In the genomic region with DNA sequence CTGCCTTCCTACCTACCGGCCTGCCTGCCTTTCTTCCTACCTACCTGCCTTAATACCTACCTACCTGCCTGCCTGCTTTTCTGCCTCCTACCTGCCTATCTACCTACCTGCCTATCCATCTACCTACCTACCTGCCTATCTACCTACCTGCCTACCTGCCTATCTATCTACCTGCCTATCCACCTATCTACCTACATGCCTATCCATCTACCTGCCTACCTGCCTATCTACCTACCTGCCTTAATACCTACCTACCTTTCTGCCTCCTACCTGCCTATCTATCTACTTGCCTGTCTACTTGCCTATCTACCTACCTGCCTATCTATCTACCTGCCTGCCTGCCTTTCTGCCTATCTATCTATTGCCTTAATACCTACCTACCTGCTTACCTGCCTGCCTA, we compare ENCODE assay signal across 17 cellular contexts.
DNase-seq lines count a peak whose midpoint lies in the region; ATAC-seq, FAIRE-seq and TF ChIP-seq lines count a peak whose summit lies in the region.
"Had no signal": no experiment of that assay in that cellular context is flagged by ENCODE, and none has a peak within 500 bp of the region (broad histone marks: within the 10 kb centered on the region; RNA-seq: fewer than 3 reads in every experiment).

No MANE protein-coding gene starts in this region.

- H3K36me3 ChIP-seq in HEK293 (ENCODE audit: control insufficient read depth in 2 of 2, insufficient read depth in 1 of 2, low read length in 2 of 2) (no peaks in the 10 kb centered on the region), K562 (ENCODE audit: control insufficient read depth, insufficient read depth, low read length) (no peaks in the 10 kb centered on the region)

- no peaks in the 10 kb centered on the region for H4K20me1 ChIP-seq in K562 (replicated peaks; ENCODE audit: control insufficient read depth, insufficient read depth, low read length)

- WGBS in K562 (ENCODE audit: insufficient coverage, low coverage, missing lambda C conversion rate), result 0% methylated on average over 1 of the region's 1 CpG

- no TSS peak for BruUV-seq in K562 (replicated peaks; lab: Mats Ljungman, UMichigan)

- CTCF ChIA-PET in HEK293 (lab: Yijun Ruan, JAX) (no interaction called here), K562 (lab: Yijun Ruan, JAX; ENCODE audit: low intra/inter-chr PET ratio) (no interaction called here)

- no peak overlapping the region for H2AFZ ChIP-seq in K562 (ENCODE audit: low read depth, low read length)

- peaks cover 5 to 12% of the 10 kb centered on the region in 2 donors for H3K27me3 Mint-ChIP-seq in stimulated activated naive B cell treated with anti-CD40 and anti-IgM and Interleukin-4, amounts not matched to agents 10 μg/mL and 1 μg/mL and 100 μg/mL, for 72 hours

- H3K79me2 ChIP-seq in K562 (ENCODE audit: control insufficient read depth, insufficient read depth, low read length), result no peaks in the 10 kb centered on the region

- H3K4me1 ChIP-seq in HEK293 (ENCODE audit: control insufficient read depth, insufficient read depth, low read length) (no peaks in the 10 kb centered on the region), K562 (replicated peaks in 1 of 2; ENCODE audit: control insufficient read depth in 2 of 2, insufficient read depth in 2 of 2, low read length in 2 of 2) (no peaks in the 10 kb centered on the region)

- H3K4me3 ChIP-seq in HEK293 (ENCODE audit: low read depth, low read length) (no peak overlapping the region), K562 (no peak overlapping the region), coronary artery (no peak overlapping the region)

- in situ Hi-C loops in K562 (cut with MboI), result no loop called here

- TF ChIP-seq CTCF in HEK293 (tag by site-specific recombination; IDR thresholded peaks at IDR 0.05) (no peak), K562 (IDR thresholded peaks at IDR 0.05 in 2 of 3, conservative IDR thresholded peaks at IDR 0.05 in 1 of 3; ENCODE audit: insufficient read depth in 2 of 3, low read depth in 1 of 3, low read length in 3 of 3) (no peak), coronary artery (IDR thresholded peaks at IDR 0.05) (no peak), GM10266 (IDR thresholded peaks at IDR 0.05; ENCODE audit: control insufficient read depth, insufficient read depth, low read depth, missing control alignments) (no peak)

- H3K9me3 ChIP-seq in HEK293 (ENCODE audit: control insufficient read depth, insufficient read depth, low read depth, low read length) (no peaks in the 10 kb centered on the region), K562 (replicated peaks; ENCODE audit: control insufficient read depth, insufficient read depth, low read depth, low read length) (no peaks in the 10 kb centered on the region)

- no peak for ATAC-seq in K562
- no peak for ATAC-seq in stimulated activated naive B cell treated with anti-CD40 and anti-IgM and Interleukin-4, amounts not matched to agents 10 μg/mL and 1 μg/mL and 100 μg/mL, for 72 hours (replicated peaks)
- ATAC-seq: HCT116 had no signal

- no peaks in the 10 kb centered on the region for H3K36me3 Mint-ChIP-seq in stimulated activated naive B cell treated with anti-CD40 and anti-IgM and Interleukin-4, amounts not matched to agents 10 μg/mL and 1 μg/mL and 100 μg/mL, for 72 hours
- H3K36me3 Mint-ChIP-seq: CD4-positive, alpha-beta memory T cell had no signal

- FAIRE-seq in K562 (lab: Jason Lieb, UNC), result no peak
- FAIRE-seq: GM12892 had no signal

- H3K27ac ChIP-seq in HEK293 (ENCODE audit: extremely low read depth, low read depth, low read length) (no peak overlapping the region), K562 (ENCODE audit: extremely low read depth, low read depth, low read length) (no peak overlapping the region), coronary artery (no peak overlapping the region)

- no peaks in the 10 kb centered on the region for H3K9me3 Mint-ChIP-seq in stimulated activated naive B cell treated with anti-CD40 and anti-IgM and Interleukin-4, amounts not matched to agents 10 μg/mL and 1 μg/mL and 100 μg/mL, for 72 hours

- H3K27ac Mint-ChIP-seq in stimulated activated naive B cell treated with anti-CD40 and anti-IgM and Interleukin-4, amounts not matched to agents 10 μg/mL and 1 μg/mL and 100 μg/mL, for 72 hours, result peak overlapping the region; percentile 10
- H3K27ac Mint-ChIP-seq: HFFc6 had no signal

- no peak overlapping the region for H3K4me3 Mint-ChIP-seq in stimulated activated naive B cell treated with anti-CD40 and anti-IgM and Interleukin-4, amounts not matched to agents 10 μg/mL and 1 μg/mL and 100 μg/mL, for 72 hours
- H3K4me3 Mint-ChIP-seq: CD4-positive, alpha-beta memory T cell; HFFc6 had no signal

- no peak for TF ChIP-seq RAD21 in K562 (CRISPR knock-in tag; conservative IDR thresholded peaks at IDR 0.05 in 1 of 2, IDR thresholded peaks at IDR 0.05 in 1 of 2)

- no peak overlapping the region for H3K9ac ChIP-seq in K562 (ENCODE audit: insufficient read depth in 1 of 2, low read depth in 2 of 2, low read length in 2 of 2)

- DNase-seq in K562 (ENCODE audit: extremely low read depth in 1 of 4, low spot score in 3 of 4), result no peak
- DNase-seq in stimulated activated naive B cell treated with anti-CD40 and anti-IgM and Interleukin-4, amounts not matched to agents 10 μg/mL and 1 μg/mL and 100 μg/mL, for 72 hours, result no peak
- DNase-seq in coronary artery (ENCODE audit: low spot score), result no peak
- no peak for DNase-seq in GM10266 (ENCODE audit: extremely low spot score)
- no peak for DNase-seq in midbrain (lab: John Stamatoyannopoulos, UW)
- DNase-seq: Calu3; CD4-positive, alpha-beta memory T cell; COR-L47; DMS53; DMS79 treated with DMSO at 0.1 percent for 48 hours; GF-D8; GOT3; H7; HFFc6 had no signal

- no peak for TF ChIP-seq EP300 in K562 (IDR thresholded peaks at IDR 0.05; ENCODE audit: low read length)

- H3K27me3 ChIP-seq in K562 (ENCODE audit: control insufficient read depth in 2 of 2, insufficient read depth in 2 of 2, low read length in 2 of 2), result no peaks in the 10 kb centered on the region

- H3K4me2 ChIP-seq in K562 (ENCODE audit: insufficient read depth, low read length), result no peak overlapping the region

- TF ChIP-seq POLR2A in K562 (conservative IDR thresholded peaks at IDR 0.05), result no peak

- intact Hi-C loops in K562 (cut with micrococcal nuclease), result no loop called here

- POLR2A ChIA-PET in HEK293 (lab: Yijun Ruan, JAX) (no interaction called here), K562 (lab: Yijun Ruan, JAX) (no interaction called here)

- H3K9me1 ChIP-seq in K562 (ENCODE audit: control insufficient read depth, insufficient read depth, low read length), result no peaks in the 10 kb centered on the region

- H3K4me1 Mint-ChIP-seq in stimulated activated naive B cell treated with anti-CD40 and anti-IgM and Interleukin-4, amounts not matched to agents 10 μg/mL and 1 μg/mL and 100 μg/mL, for 72 hours, result no peaks in the 10 kb centered on the region
- H3K4me1 Mint-ChIP-seq: CD4-positive, alpha-beta memory T cell had no signal

TF ChIP-seq in HEK293, 187 proteins besides CTCF, POLR2A, EP300 and RAD21:
- TF ChIP-seq EGR2 (tag by site-specific recombination; IDR thresholded peaks at IDR 0.05; ENCODE audit: low read depth), result 0 out of 2 replicates have a peak, but pooled peaks have one; percentile 16
- TF ChIP-seq ZEB2 (tag by site-specific recombination; IDR thresholded peaks at IDR 0.05), result peak; percentile 52; the same call in 1 of the 2 replicates
- TF ChIP-seq, protein P1, sequence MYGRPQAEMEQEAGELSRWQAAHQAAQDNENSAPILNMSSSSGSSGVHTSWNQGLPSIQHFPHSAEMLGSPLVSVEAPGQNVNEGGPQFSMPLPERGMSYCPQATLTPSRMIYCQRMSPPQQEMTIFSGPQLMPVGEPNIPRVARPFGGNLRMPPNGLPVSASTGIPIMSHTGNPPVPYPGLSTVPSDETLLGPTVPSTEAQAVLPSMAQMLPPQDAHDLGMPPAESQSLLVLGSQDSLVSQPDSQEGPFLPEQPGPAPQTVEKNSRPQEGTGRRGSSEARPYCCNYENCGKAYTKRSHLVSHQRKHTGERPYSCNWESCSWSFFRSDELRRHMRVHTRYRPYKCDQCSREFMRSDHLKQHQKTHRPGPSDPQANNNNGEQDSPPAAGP (tag by site-specific recombination; IDR thresholded peaks at IDR 0.05), result no peak
- 0 out of 2 replicates have a peak, but pooled peaks have one; percentile 68 for TF ChIP-seq ZNF521 (tag by site-specific recombination; IDR thresholded peaks at IDR 0.05)

TF ChIP-seq in K562, 482 proteins besides CTCF, POLR2A, EP300 and RAD21:
- TF ChIP-seq OTX1 (CRISPR knock-in tag; IDR thresholded peaks at IDR 0.05) (peak; percentile 88), YBX1 (IDR thresholded peaks at IDR 0.05) (no peak), CREBBP (IDR thresholded peaks at IDR 0.05; ENCODE audit: low read depth, low read length) (peak; percentile 42), NUFIP1 (IDR thresholded peaks at IDR 0.05; ENCODE audit: partially characterized antibody) (no peak), ZNF124 (CRISPR knock-in tag; IDR thresholded peaks at IDR 0.05) (no peak), ELF4 (CRISPR knock-in tag; IDR thresholded peaks at IDR 0.05) (0 out of 2 replicates have a peak, but pooled peaks have one; percentile 60), NBN (IDR thresholded peaks at IDR 0.05; ENCODE audit: low read depth) (no peak), NCOR1 (IDR thresholded peaks at IDR 0.05) (no peak), ZNF79 (CRISPR knock-in tag; IDR thresholded peaks at IDR 0.05; ENCODE audit: low read depth) (no peak)
- TF ChIP-seq, protein P2, sequence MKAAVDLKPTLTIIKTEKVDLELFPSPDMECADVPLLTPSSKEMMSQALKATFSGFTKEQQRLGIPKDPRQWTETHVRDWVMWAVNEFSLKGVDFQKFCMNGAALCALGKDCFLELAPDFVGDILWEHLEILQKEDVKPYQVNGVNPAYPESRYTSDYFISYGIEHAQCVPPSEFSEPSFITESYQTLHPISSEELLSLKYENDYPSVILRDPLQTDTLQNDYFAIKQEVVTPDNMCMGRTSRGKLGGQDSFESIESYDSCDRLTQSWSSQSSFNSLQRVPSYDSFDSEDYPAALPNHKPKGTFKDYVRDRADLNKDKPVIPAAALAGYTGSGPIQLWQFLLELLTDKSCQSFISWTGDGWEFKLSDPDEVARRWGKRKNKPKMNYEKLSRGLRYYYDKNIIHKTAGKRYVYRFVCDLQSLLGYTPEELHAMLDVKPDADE (conservative IDR thresholded peaks at IDR 0.05; ENCODE audit: control insufficient read depth, low read depth, low read length), result no peak
- TF ChIP-seq, protein P3, sequence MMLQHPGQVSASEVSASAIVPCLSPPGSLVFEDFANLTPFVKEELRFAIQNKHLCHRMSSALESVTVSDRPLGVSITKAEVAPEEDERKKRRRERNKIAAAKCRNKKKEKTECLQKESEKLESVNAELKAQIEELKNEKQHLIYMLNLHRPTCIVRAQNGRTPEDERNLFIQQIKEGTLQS (IDR thresholded peaks at IDR 0.05), result no peak
- TF ChIP-seq, protein P3 (CRISPR knock-in tag; conservative IDR thresholded peaks at IDR 0.05), result no peak
TF ChIP-seq in K562: peak in this region for 3.
